In genomic region chr3:127002195-127003174, GRCh38 we compare ENCODE assay signal across 8 cellular contexts. TPM values are rescaled to one million over a fixed set of nuclear protein-coding genes. Genes with fewer than 3 reads are reported as not detected.
DNase-seq lines count a peak whose midpoint lies in the region; ATAC-seq and TF ChIP-seq lines count a peak whose summit lies in the region.

No MANE protein-coding gene starts in this region.

- peaks cover 0 to 61% (median 49%) of the 10 kb centered on the region in 10 experiments; a peak in 16 of 20 replicates for H3K4me1 ChIP-seq in BLaER1 treated with 17β-estradiol and CSF1 and Interleukin-3, amounts not matched to agents 10 nM and 100 nM

- H3K4me2 ChIP-seq in BLaER1 treated with 17β-estradiol and CSF1 and Interleukin-3, amounts not matched to agents 10 nM and 100 nM: peak overlapping the region in 8 of 11 experiments; percentile 20 to 43 (median 31); a peak in 12 of 22 replicates

- H3K27ac ChIP-seq in BLaER1 treated with 17β-estradiol and CSF1 and Interleukin-3, amounts not matched to agents 10 nM and 100 nM: no peak overlapping the region

- peaks cover 38 to 75% (median 59%) of the 10 kb centered on the region in 11 experiments for H4K20me1 ChIP-seq in BLaER1 treated with 17β-estradiol and CSF1 and Interleukin-3, amounts not matched to agents 10 nM and 100 nM

- in situ Hi-C loops in SK-MEL-5 (cut with HindIII; ENCODE audit: low pct_unique_long_range_greater_than_20kb, low sequenced_read_pairs): no loop called here

- H3K9ac ChIP-seq in BLaER1 treated with 17β-estradiol and CSF1 and Interleukin-3, amounts not matched to agents 10 nM and 100 nM: peak overlapping the region in 1 of 11 experiments; percentile 9; a peak in 1 of 22 replicates

- TF ChIP-seq CTCF in fibroblast of villous mesenchyme (IDR thresholded peaks at IDR 0.05; ENCODE audit: insufficient read depth, low read depth, low read length): peak; percentile 62

- no peaks in the 10 kb centered on the region for H3K9me3 ChIP-seq in BLaER1 treated with 17β-estradiol and CSF1 and Interleukin-3, amounts not matched to agents 10 nM and 100 nM (replicated peaks in 1 of 11)

- no peak overlapping the region for H3K4me3 ChIP-seq in BLaER1 treated with 17β-estradiol and CSF1 and Interleukin-3, amounts not matched to agents 10 nM and 100 nM
- peak overlapping the region; percentile 21 for H3K4me3 ChIP-seq in fibroblast of villous mesenchyme (ENCODE audit: low read depth, low read length)

- peaks cover 0 to 22% (median 0%) of the 10 kb centered on the region in 11 experiments; a peak in 3 of 22 replicates for H3K36me3 ChIP-seq in BLaER1 treated with 17β-estradiol and CSF1 and Interleukin-3, amounts not matched to agents 10 nM and 100 nM

- H3K27me3 ChIP-seq in BLaER1 treated with 17β-estradiol and CSF1 and Interleukin-3, amounts not matched to agents 10 nM and 100 nM: 0 out of 22 replicates have a peak, but pooled peaks cover 0 to 5% (median 0%) of the 10 kb centered on the region in 11 experiments

- DNase-seq in SK-MEL-5 (ENCODE audit: low read depth, low spot score) (peak; percentile 90), fibroblast of villous mesenchyme (ENCODE audit: low read depth) (peak; percentile 94), non-pigmented ciliary epithelial cell (ENCODE audit: low read depth) (peak; percentile 54), OCI-M1 (lab: John Stamatoyannopoulos, UW) (no peak), SHP77 treated with DMSO at 0.1 percent for 48 hours (lab: John Stamatoyannopoulos, UW) (no peak)
- no peak for DNase-seq in NK-92 treated with Interleukin-12 subunit alpha and Interleukin-12 subunit beta, amount 100 ng/mL, for 24 hours (lab: John Stamatoyannopoulos, UW)

- no peak for ATAC-seq in HG03432 (IDR thresholded peaks at IDR 0.05; ENCODE audit: unreplicated experiment)

RNA-seq across cellular contexts. Expression of gene PLXNA1, which starts 19.6 kb away (rescaled TPM):
- total RNA-seq in SK-MEL-5 (2014; rRNA removed; shearing (Covaris generic)): 39.9 and 43.8 TPM in 2 replicates
- polyA plus RNA-seq in SK-MEL-5 (2015; cell fraction: cytosol; rRNA removed): 77.8 and 104 TPM in 2 replicates
- polyA plus RNA-seq in SK-MEL-5 (2015; cell fraction: nucleus; rRNA removed): 195 and 196 TPM in 2 replicates
- total RNA-seq in fibroblast of villous mesenchyme: 63.0 and 70.2 TPM in 2 replicates

Comparison
In these comparisons a context has a peak if more than half of its experiments do, and no peak if none do; other contexts are left out.
1. DNase-seq: peak in SK-MEL-5 (single experiment), fibroblast of villous mesenchyme (single experiment) and non-pigmented ciliary epithelial cell (single experiment); none in OCI-M1 (single experiment), SHP77 treated with DMSO at 0.1 percent for 48 hours (single experiment) and NK-92 treated with Interleukin-12 subunit alpha and Interleukin-12 subunit beta, amount 100 ng/mL, for 24 hours (single experiment).